9 cellular contexts compared by ENCODE assay signal in genomic region chr13:57627663-57628062, GRCh38. TPM values are rescaled to one million over a fixed set of nuclear protein-coding genes. Genes with fewer than 3 reads are reported as not detected.
DNase-seq lines count a peak whose midpoint lies in the region; TF ChIP-seq lines count a peak whose summit lies in the region.
"Had no signal": no experiment of that assay in that cellular context is flagged by ENCODE, and none has a peak within 500 bp of the region (broad histone marks: within the 10 kb centered on the region; RNA-seq: fewer than 3 reads in every experiment).

No MANE protein-coding gene starts in this region.

- H3K4me3 ChIP-seq in BE2C (ENCODE audit: low read depth, low read length) (no peak overlapping the region), cardiac fibroblast (replicated peaks in 1 of 2; ENCODE audit: low read depth in 2 of 2, low read length in 2 of 2) (no peak overlapping the region)

- DNase-seq in BE2C, result no peak
- peak; percentile 33 for DNase-seq in GM20000 (ENCODE audit: low spot score)
- DNase-seq in NCI-H2171 treated with DMSO at 0.1 percent for 48 hours (lab: John Stamatoyannopoulos, UW), result peak; percentile 73
- DNase-seq in cardiac fibroblast (ENCODE audit: low read depth in 2 of 2), result peak; percentile 33 to 53
- peak; percentile 67 for DNase-seq in pons (ENCODE audit: low spot score)
- no peak for DNase-seq in GF-D8 (lab: John Stamatoyannopoulos, UW)
- no peak for DNase-seq in activated naive CD4-positive, alpha-beta T cell (lab: John Stamatoyannopoulos, UW)
- no peak for DNase-seq in nucleus accumbens (lab: John Stamatoyannopoulos, UW)
- DNase-seq: stimulated activated naive B cell treated with anti-CD40 and anti-IgM and Interleukin-4, amounts not matched to agents 10 μg/mL and 1 μg/mL and 100 μg/mL, for 72 hours had no signal

- peaks cover 2% of the 10 kb centered on the region; the same call in 1 of the 2 replicates for H3K9me3 ChIP-seq in BE2C

- H3K27me3 ChIP-seq in BE2C, result no peaks in the 10 kb centered on the region

- peaks cover 6% of the 10 kb centered on the region for H3K4me1 ChIP-seq in BE2C

- H3K36me3 ChIP-seq in BE2C, result peaks cover 1% of the 10 kb centered on the region; the same call in 1 of the 2 replicates

- peak; percentile 70 for TF ChIP-seq CTCF in BE2C (IDR thresholded peaks at IDR 0.05; ENCODE audit: low read depth, low read length)
- TF ChIP-seq CTCF in GM20000 (IDR thresholded peaks at IDR 0.05; ENCODE audit: extremely low read depth, missing control alignments), result peak; percentile 25
- peak; percentile 57 for TF ChIP-seq CTCF in cardiac fibroblast (IDR thresholded peaks at IDR 0.05; ENCODE audit: low read depth, low read length)

RNA-seq across cellular contexts. Expression of gene PCDH17, which starts 3.9 kb away (rescaled TPM):
- 7.1 TPM for polyA plus RNA-seq in BE2C (2012; ENCODE audit: insufficient read depth, insufficient read length, low read depth)

Comparison
In these comparisons a context has a peak if more than half of its experiments do, and no peak if none do; other contexts are left out.
1. DNase-seq: peak in GM20000 (single experiment), NCI-H2171 treated with DMSO at 0.1 percent for 48 hours (single experiment), cardiac fibroblast (2 of 2) and pons (single experiment); none in BE2C (single experiment), GF-D8 (single experiment), activated naive CD4-positive, alpha-beta T cell (0 of 4) and nucleus accumbens (0 of 56).
2. Peak in every context shown above with its lines, with median percentiles within 50 percentile points of each other: CTCF ChIP-seq.